In the genomic region with DNA sequence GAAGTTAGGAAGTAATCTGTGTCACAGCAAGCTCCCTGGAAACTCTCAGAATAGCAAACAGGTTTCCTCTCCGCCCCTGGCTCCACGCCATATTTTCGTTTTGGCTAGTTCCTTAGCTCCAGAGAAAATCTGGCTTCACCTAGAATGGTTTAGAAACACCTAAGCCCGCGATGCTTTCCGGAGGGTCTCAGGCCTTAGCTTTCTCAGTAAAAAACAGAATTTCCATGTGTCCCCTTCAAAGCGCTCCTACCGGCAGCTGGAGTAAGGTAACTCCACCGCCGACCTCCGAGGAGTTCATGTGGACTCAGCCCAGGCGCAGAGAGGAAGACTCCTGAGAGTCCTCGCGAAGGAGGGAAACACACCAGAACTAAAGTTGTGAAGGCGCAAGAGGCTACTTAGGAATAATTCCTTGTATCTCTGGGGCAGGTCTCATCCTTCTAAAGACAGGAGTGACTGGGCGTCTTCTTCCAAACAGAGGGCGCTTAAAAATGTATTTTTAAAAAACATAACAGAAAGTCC, we compare ENCODE assay signal across 8 cellular contexts. TPM values are rescaled to one million over a fixed set of nuclear protein-coding genes. Genes with fewer than 3 reads are reported as not detected.
DNase-seq lines count a peak whose midpoint lies in the region; ATAC-seq and TF ChIP-seq lines count a peak whose summit lies in the region.

No MANE protein-coding gene starts in this region.

- TF ChIP-seq CTCF in AG04449 (IDR thresholded peaks at IDR 0.05; ENCODE audit: insufficient read depth, low read length, missing control alignments): no peak
- TF ChIP-seq CTCF in OCI-LY1 (IDR thresholded peaks at IDR 0.05; ENCODE audit: low read length): no peak

- ATAC-seq in GM21515 (IDR thresholded peaks at IDR 0.05; ENCODE audit: unreplicated experiment) (peak; percentile 0), HG02852 (IDR thresholded peaks at IDR 0.05; ENCODE audit: unreplicated experiment) (no peak), HG03095 (IDR thresholded peaks at IDR 0.05; ENCODE audit: unreplicated experiment) (no peak)

- H2AFZ ChIP-seq in OCI-LY1 (ENCODE audit: low read length): 0 out of 2 replicates have a peak overlapping the region, but pooled peaks have one; percentile 15

- DNase-seq in AG04449 (ENCODE audit: low read depth, low spot score): no peak
- peak; percentile 33 for DNase-seq in hepatic stellate cell (ENCODE audit: low spot score)
- peak; percentile 47 for DNase-seq in retina

- CTCF ChIA-PET in AG04449 (lab: Yijun Ruan, JAX): interaction anchor here (1.0 kb wide), 1 partner anchor 40 kb away, joined by 3 read pairs; no protein-coding TSS in a partner anchor

- H4K20me1 ChIP-seq in OCI-LY1 (ENCODE audit: insufficient read depth, low read length): no peaks in the 10 kb centered on the region

- H3K9me3 ChIP-seq in OCI-LY1 (ENCODE audit: low read length): no peaks in the 10 kb centered on the region

- 0 to 1% (median 1%) methylated on average over 17 of the region's 17 CpGs for WGBS in adipose tissue, 3 donors

- H3K27ac ChIP-seq in OCI-LY1 (ENCODE audit: low read depth, low read length, poor library complexity, severe bottlenecking): peak overlapping the region; percentile 11
- H3K27ac ChIP-seq in adipose tissue (ENCODE audit: low read depth, low read length): peak overlapping the region; percentile 32

- H3K79me2 ChIP-seq in OCI-LY1 (ENCODE audit: insufficient read depth, low read length): no peaks in the 10 kb centered on the region

- peaks cover 50% of the 10 kb centered on the region for H3K4me1 ChIP-seq in OCI-LY1 (ENCODE audit: insufficient read depth, low read length, severe bottlenecking)

- 0 out of 2 replicates have a peak, but pooled peaks cover 5% of the 10 kb centered on the region for H3K36me3 ChIP-seq in OCI-LY1 (ENCODE audit: insufficient read depth, low read length)

- peak overlapping the region; percentile 94 for H3K4me2 ChIP-seq in OCI-LY1 (ENCODE audit: low read length)

- POLR2A ChIA-PET in AG04449 (lab: Yijun Ruan, JAX): no interaction called here

- no peaks in the 10 kb centered on the region for H3K27me3 ChIP-seq in OCI-LY1 (ENCODE audit: insufficient read depth, low read length)

- H3K9me2 ChIP-seq in OCI-LY1 (ENCODE audit: low read depth, low read length): no peaks in the 10 kb centered on the region

- no peaks in the 10 kb centered on the region for H3F3A ChIP-seq in OCI-LY1 (ENCODE audit: insufficient read depth, low read length)

- peak overlapping the region; percentile 83 for H3K9ac ChIP-seq in OCI-LY1 (ENCODE audit: low read length)

- H3K4me3 ChIP-seq in AG04449 (ENCODE audit: low read depth, low read length) (peak overlapping the region; percentile 54), OCI-LY1 (ENCODE audit: low read depth, low read length, poor library complexity, severe bottlenecking) (peak overlapping the region; percentile 94)

RNA-seq across cellular contexts. Expression of a gene that starts 0.4 kb away (rescaled TPM):
- polyA plus RNA-seq in adipose tissue: 10 to 100 TPM; 22.0 to 71.2 (median 35.7) TPM
